In the genomic region with DNA sequence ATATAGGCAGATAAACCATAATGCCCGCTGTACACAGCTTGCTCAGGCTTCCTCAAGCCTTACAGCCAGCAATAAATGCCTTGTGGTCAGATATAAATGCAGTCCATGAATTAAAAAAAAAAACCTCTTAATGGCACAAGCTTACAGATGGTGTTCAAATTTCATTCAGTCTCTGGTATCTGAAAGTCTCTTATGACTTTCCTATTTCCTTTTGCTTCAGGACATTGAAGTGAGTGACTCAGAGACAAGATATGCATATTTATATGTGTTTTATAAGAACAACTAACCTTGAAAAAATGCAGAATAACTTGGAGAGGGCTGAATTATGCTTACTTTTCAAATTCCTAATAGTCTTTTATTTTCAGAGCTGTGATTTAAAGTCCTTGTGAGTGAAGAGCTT, we compare ENCODE assay signal across 10 cellular contexts.
DNase-seq lines count a peak whose midpoint lies in the region; ATAC-seq and TF ChIP-seq lines count a peak whose summit lies in the region.
"Had no signal": no experiment of that assay in that cellular context is flagged by ENCODE, and none has a peak within 500 bp of the region (broad histone marks: within the 10 kb centered on the region; RNA-seq: fewer than 3 reads in every experiment).

No MANE protein-coding gene starts in this region.

- no peak overlapping the region for H3K4me3 Mint-ChIP-seq in chondrocyte (ENCODE audit: unreplicated experiment)

- H3K4me1 ChIP-seq in left lung: peaks cover 0 to 7% of the 10 kb centered on the region in 2 donors
- H3K4me1 ChIP-seq: tibial artery had no signal

- H3K36me3 ChIP-seq in left lung: no peaks in the 10 kb centered on the region
- H3K36me3 ChIP-seq: tibial artery had no signal

- H3K4me3 ChIP-seq in AG09309 (ENCODE audit: control insufficient read depth, low read depth, low read length) (no peak overlapping the region), left lung (no peak overlapping the region)
- H3K4me3 ChIP-seq: tibial artery had no signal

- H3K27ac Mint-ChIP-seq in chondrocyte (ENCODE audit: unreplicated experiment): peak overlapping the region; percentile 79

- H3K36me3 Mint-ChIP-seq in chondrocyte (ENCODE audit: low read depth): no peaks in the 10 kb centered on the region

- DNase-seq in AG09309 (ENCODE audit: low read depth): peak; percentile 88
- DNase-seq in M059J (ENCODE audit: low read depth): peak; percentile 92
- no peak for DNase-seq in chondrocyte (ENCODE audit: low spot score)
- no peak for DNase-seq in left lung
- DNase-seq in nucleus accumbens (lab: John Stamatoyannopoulos, UW): no peak
- DNase-seq in NCI-H345 (lab: John Stamatoyannopoulos, UW): no peak
- DNase-seq in HK-2 (ENCODE audit: unreplicated experiment): no peak
- DNase-seq: tibial artery had no signal

- no peaks in the 10 kb centered on the region for H3K27me3 Mint-ChIP-seq in chondrocyte (ENCODE audit: low read depth)

- H3K9me3 ChIP-seq in left lung: peaks cover 0 to 5% of the 10 kb centered on the region in 2 donors
- H3K9me3 ChIP-seq: tibial artery had no signal

- intact Hi-C loops in left lung (cut with DNase I): no loop called here

- peaks cover 16% of the 10 kb centered on the region for H3K9me3 Mint-ChIP-seq in chondrocyte (ENCODE audit: low read depth)

- peak overlapping the region; percentile 24 to 34 for H3K27ac ChIP-seq in left lung
- H3K27ac ChIP-seq: C4-2B, tibial artery had no signal

- peak; percentile 95 for ATAC-seq in left lung
- ATAC-seq in GM18519 (IDR thresholded peaks at IDR 0.05; ENCODE audit: low FRiP score, unreplicated experiment): no peak

- TF ChIP-seq CTCF in AG09309 (IDR thresholded peaks at IDR 0.05; ENCODE audit: control insufficient read depth, insufficient read depth, low read depth, low read length, missing control alignments): no peak
- no peak for TF ChIP-seq CTCF in chondrocyte (IDR thresholded peaks at IDR 0.05)
- no peak for TF ChIP-seq CTCF in left lung (IDR thresholded peaks at IDR 0.05)

- no peaks in the 10 kb centered on the region for H3K27me3 ChIP-seq in left lung
- H3K27me3 ChIP-seq: tibial artery had no signal

- peaks cover 54% of the 10 kb centered on the region for H3K4me1 Mint-ChIP-seq in chondrocyte (ENCODE audit: low read depth)

Comparison
In these comparisons a context has a peak if more than half of its experiments do, and no peak if none do; other contexts are left out.
1. DNase-seq: peak in AG09309 (single experiment) and M059J (single experiment); none in chondrocyte (single experiment), left lung (0 of 2), nucleus accumbens (0 of 56), NCI-H345 (single experiment) and HK-2 (single experiment).